34 cellular contexts compared by ENCODE assay signal in the genomic region with DNA sequence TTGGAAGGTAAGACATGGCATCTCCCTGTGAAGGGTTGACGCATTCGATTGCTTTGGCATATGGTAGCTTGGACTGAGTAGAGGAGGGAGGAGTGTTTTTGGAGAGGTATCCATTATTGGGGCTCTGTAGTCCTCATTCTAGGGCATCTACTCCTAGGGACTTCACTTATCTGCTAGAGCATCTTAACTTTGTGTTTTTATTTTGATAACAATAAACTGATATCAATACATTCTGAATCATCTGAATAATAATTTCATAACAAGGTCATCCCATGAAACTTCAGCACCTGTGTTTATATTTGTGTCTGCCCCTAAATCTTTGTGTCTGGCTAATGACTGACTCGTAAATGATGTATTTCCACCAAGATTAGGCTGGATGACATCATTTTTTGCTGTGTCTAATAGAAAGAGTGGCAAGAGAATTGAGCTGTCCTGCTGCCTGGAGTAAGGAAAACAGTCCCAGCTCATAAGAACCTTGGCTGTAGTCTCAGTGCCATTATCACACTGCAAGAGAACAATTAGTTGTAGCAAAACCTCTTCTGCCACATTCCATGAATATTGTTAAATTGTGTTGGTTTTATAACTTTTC.
DNase-seq lines count a peak whose midpoint lies in the region; FAIRE-seq and TF ChIP-seq lines count a peak whose summit lies in the region.
"Had no signal": no experiment of that assay in that cellular context is flagged by ENCODE, and none has a peak within 500 bp of the region (broad histone marks: within the 10 kb centered on the region; RNA-seq: fewer than 3 reads in every experiment).

No MANE protein-coding gene starts in this region.

- no peak overlapping the region for H2BK12ac ChIP-seq in trophoblast cell (ENCODE audit: low read length)

- H3K4me1 ChIP-seq in HEK293 (ENCODE audit: control insufficient read depth, insufficient read depth, low read length) (peaks cover 13% of the 10 kb centered on the region), astrocyte (ENCODE audit: insufficient read depth, low read length) (no peaks in the 10 kb centered on the region), trophoblast cell (ENCODE audit: control insufficient read depth in 1 of 2, insufficient read depth in 2 of 2, low read length in 2 of 2) (peaks cover 2 to 5% of the 10 kb centered on the region in 2 experiments), testis (no peaks in the 10 kb centered on the region)
- H3K4me1 ChIP-seq: gastrocnemius medialis, neural progenitor cell, Peyer's patch, spleen, vagina had no signal

- H3K79me2 ChIP-seq in astrocyte (ENCODE audit: insufficient read depth, low read length) (no peaks in the 10 kb centered on the region), trophoblast cell (ENCODE audit: control insufficient read depth, insufficient read depth, low read length, poor library complexity) (no peaks in the 10 kb centered on the region)
- H3K79me2 ChIP-seq: parathyroid adenoma had no signal

- H4K20me1 ChIP-seq in astrocyte (ENCODE audit: insufficient read depth, low read length), result no peaks in the 10 kb centered on the region

- H3K9me3 Mint-ChIP-seq in astrocyte (ENCODE audit: unreplicated experiment), result no peaks in the 10 kb centered on the region
- H3K9me3 Mint-ChIP-seq: activated naive CD4-positive, alpha-beta T cell treated with anti-CD3 and anti-CD28 coated beads, Interleukin-2, amount 50 U/mL, for 24 hours; activated T-helper 2 cell treated with anti-CD3 and anti-CD28 coated beads, Interferon-gamma antibody, Interleukin-2, Interleukin-4, amounts not matched to agents 10 μg/mL and 5 μg/mL and 100 μg/mL, durations not matched to agents 14 hours and 24 hours and 36 hours; CD8-positive, alpha-beta T cell; H9; stimulated activated naive CD8-positive, alpha-beta T cell treated with anti-CD3 and anti-CD28 coated beads, Interleukin-15, amount 100 ng/mL, for 72 hours had no signal

- peak overlapping the region; percentile 86 for H3K27ac Mint-ChIP-seq in astrocyte (ENCODE audit: unreplicated experiment)
- H3K27ac Mint-ChIP-seq: activated CD8-positive, alpha-beta T cell treated with anti-CD3 and anti-CD28 coated beads, Interleukin-2, amount 10 ng/mL, durations not matched to agents 7 days and 5 days; activated naive CD4-positive, alpha-beta T cell treated with anti-CD3 and anti-CD28 coated beads, Interleukin-2, amount 50 U/mL, for 24 hours; activated T-helper 2 cell treated with anti-CD3 and anti-CD28 coated beads, Interferon-gamma antibody, Interleukin-2, Interleukin-4, amounts not matched to agents 10 μg/mL and 5 μg/mL and 100 μg/mL, durations not matched to agents 14 hours and 24 hours and 36 hours; CD8-positive, alpha-beta T cell; endodermal cell; memory B cell; neural progenitor cell; stimulated activated naive CD8-positive, alpha-beta T cell treated with anti-CD3 and anti-CD28 coated beads, Interleukin-15, amount 100 ng/mL, for 72 hours had no signal

- H3K27me3 Mint-ChIP-seq in astrocyte (ENCODE audit: low read depth, unreplicated experiment), result no peaks in the 10 kb centered on the region
- H3K27me3 Mint-ChIP-seq: activated naive CD4-positive, alpha-beta T cell treated with anti-CD3 and anti-CD28 coated beads, Interleukin-2, amount 50 U/mL, for 24 hours; memory B cell had no signal

- no CpG with 5 or more reads among the region's 3 CpGs for WGBS in trophoblast cell (ENCODE audit: extremely low coverage, insufficient coverage, insufficient read length)
- WGBS in testis, 2 donors, result 77 to 89% methylated on average over 3 of the region's 3 CpGs

- FAIRE-seq in astrocyte (lab: Jason Lieb, UNC), result no peak
- FAIRE-seq: colon, GM12891 had no signal

- POLR2A ChIA-PET in HEK293 (lab: Yijun Ruan, JAX), result interaction anchor here (3.7 kb wide), 1 partner anchor 414 kb away, joined by 17 read pairs; a partner anchor contains a TSS

- peaks cover 30% of the 10 kb centered on the region for H3K4me1 Mint-ChIP-seq in astrocyte (ENCODE audit: low read depth, unreplicated experiment)
- H3K4me1 Mint-ChIP-seq: activated naive CD4-positive, alpha-beta T cell treated with anti-CD3 and anti-CD28 coated beads, Interleukin-2, amount 50 U/mL, for 24 hours; memory B cell; stimulated activated naive CD8-positive, alpha-beta T cell treated with anti-CD3 and anti-CD28 coated beads, Interleukin-15, amount 100 ng/mL, for 72 hours had no signal

- no peak overlapping the region for H4K8ac ChIP-seq in trophoblast cell (ENCODE audit: low read depth, low read length)

- intact Hi-C loops in testis (cut with DNase I; ENCODE audit: low total_unique reads), result no loop called here

- H3K9ac ChIP-seq in astrocyte (ENCODE audit: low read length), result no peak overlapping the region
- no peak overlapping the region for H3K9ac ChIP-seq in trophoblast cell (ENCODE audit: low read length)
- H3K9ac ChIP-seq: neural progenitor cell, parathyroid adenoma had no signal

- H3K79me1 ChIP-seq in trophoblast cell (ENCODE audit: low read length), result peaks cover 5% of the 10 kb centered on the region

- no peak overlapping the region for H2AFZ ChIP-seq in astrocyte (ENCODE audit: low read depth, low read length)
- no peak overlapping the region for H2AFZ ChIP-seq in trophoblast cell (ENCODE audit: insufficient read depth, low read length, poor library complexity)
- H2AFZ ChIP-seq: neural progenitor cell, parathyroid adenoma had no signal

- H3K23ac ChIP-seq in trophoblast cell (ENCODE audit: low read length), result no peak overlapping the region

- no peak overlapping the region for H2AK5ac ChIP-seq in trophoblast cell (ENCODE audit: low read length)

- no peak for TF ChIP-seq POLR2A in testis (IDR thresholded peaks at IDR 0.05)

- CTCF ChIA-PET in HEK293 (lab: Yijun Ruan, JAX), result interaction anchor here (0.8 to 1.5 kb wide), 2 partner anchors 9 to 419 kb away, joined by 3 read pairs; no protein-coding TSS in a partner anchor

- no peak overlapping the region for H3K4me3 Mint-ChIP-seq in astrocyte (ENCODE audit: unreplicated experiment)
- H3K4me3 Mint-ChIP-seq: activated CD8-positive, alpha-beta T cell treated with anti-CD3 and anti-CD28 coated beads, Interleukin-2, amount 10 ng/mL, durations not matched to agents 7 days and 5 days; activated naive CD4-positive, alpha-beta T cell treated with anti-CD3 and anti-CD28 coated beads, Interleukin-2, amount 50 U/mL, for 24 hours; CD8-positive, alpha-beta T cell; endodermal cell; H9; memory B cell; neural progenitor cell; stimulated activated naive CD8-positive, alpha-beta T cell treated with anti-CD3 and anti-CD28 coated beads, Interleukin-15, amount 100 ng/mL, for 72 hours had no signal

- no peak overlapping the region for H4K91ac ChIP-seq in trophoblast cell (ENCODE audit: low read depth, low read length)

- H3K9me3 ChIP-seq in HEK293 (ENCODE audit: control insufficient read depth, insufficient read depth, low read depth, low read length) (no peaks in the 10 kb centered on the region), astrocyte (ENCODE audit: insufficient read depth, low read depth, low read length) (no peaks in the 10 kb centered on the region), trophoblast cell (ENCODE audit: insufficient read depth, low read depth, low read length) (no peaks in the 10 kb centered on the region), testis (no peaks in the 10 kb centered on the region)
- H3K9me3 ChIP-seq: BE2C, gastrocnemius medialis, Peyer's patch, spleen, vagina had no signal

- H3K36me3 Mint-ChIP-seq in astrocyte (ENCODE audit: low read depth, unreplicated experiment), result no peaks in the 10 kb centered on the region
- H3K36me3 Mint-ChIP-seq: activated naive CD4-positive, alpha-beta T cell treated with anti-CD3 and anti-CD28 coated beads, Interleukin-2, amount 50 U/mL, for 24 hours; CD8-positive, alpha-beta T cell; memory B cell had no signal

- H3K27ac ChIP-seq in HEK293 (ENCODE audit: extremely low read depth, low read depth, low read length) (no peak overlapping the region), astrocyte (ENCODE audit: low read depth, low read length) (peak overlapping the region; percentile 23), trophoblast cell (ENCODE audit: low read depth, low read length) (peak overlapping the region; percentile 51), testis (no peak overlapping the region), coronary artery (no peak overlapping the region)
- H3K27ac ChIP-seq: cardiac muscle cell, gastrocnemius medialis, neural progenitor cell, parathyroid adenoma, Peyer's patch, spleen, vagina had no signal

- H3K27me3 ChIP-seq in astrocyte (ENCODE audit: insufficient read depth, low read length), result no peaks in the 10 kb centered on the region
- no peaks in the 10 kb centered on the region for H3K27me3 ChIP-seq in trophoblast cell (ENCODE audit: insufficient read depth, low read length)
- no peaks in the 10 kb centered on the region for H3K27me3 ChIP-seq in testis
- H3K27me3 ChIP-seq: BE2C, cardiac muscle cell, gastrocnemius medialis, neural progenitor cell, Peyer's patch, spleen, vagina had no signal

- H2BK120ac ChIP-seq in trophoblast cell (ENCODE audit: insufficient read depth, low read length, poor library complexity), result no peak overlapping the region

- peak; percentile 66 for DNase-seq in astrocyte (ENCODE audit: low read depth)
- DNase-seq in glomerular visceral epithelial cell (ENCODE audit: extremely low spot score), result peak; percentile 11
- no peak for DNase-seq in trophoblast cell
- DNase-seq in testis, result no peak
- DNase-seq in coronary artery (ENCODE audit: low spot score), result no peak
- DNase-seq in stimulated activated CD4-positive, alpha-beta T cell treated with anti-CD3 and anti-CD28 coated beads, Interleukin-1b, Interleukin-23, amount 100 ng/mL, for 48 hours, result no peak
- DNase-seq: activated CD8-positive, alpha-beta T cell treated with anti-CD3 and anti-CD28 coated beads, Interleukin-2, amount 10 ng/mL, durations not matched to agents 7 days and 5 days; amygdala; BE2C; CD8-positive, alpha-beta T cell; DMS 273 treated with DMSO at 0.1 percent for 48 hours; endodermal cell; gastrocnemius medialis; H9; left colon; NCI-H146; NCI-H2107; NCI-H446; NCI-H774; Peyer's patch; SHP77 treated with DMSO at 0.1 percent for 48 hours; spleen; stimulated activated naive CD8-positive, alpha-beta T cell treated with anti-CD3 and anti-CD28 coated beads, Interleukin-15, amount 100 ng/mL, for 72 hours; SW 1271 had no signal

- peak overlapping the region; percentile 54 for H2BK5ac ChIP-seq in trophoblast cell (ENCODE audit: low read depth, low read length, poor library complexity)

- H3K14ac ChIP-seq in trophoblast cell (ENCODE audit: low read length), result no peak overlapping the region

- TF ChIP-seq CTCF in HEK293 (tag by site-specific recombination; IDR thresholded peaks at IDR 0.05) (no peak), astrocyte (IDR thresholded peaks at IDR 0.05; ENCODE audit: insufficient read depth, low read depth, low read length) (no peak), testis (IDR thresholded peaks at IDR 0.05) (no peak), coronary artery (IDR thresholded peaks at IDR 0.05) (no peak)

- H4K12ac ChIP-seq in trophoblast cell (ENCODE audit: low read depth, low read length), result no peak overlapping the region

- H3K4me2 ChIP-seq in astrocyte (ENCODE audit: low read length) (no peak overlapping the region), trophoblast cell (ENCODE audit: low read length) (no peak overlapping the region)
- H3K4me2 ChIP-seq: neural progenitor cell had no signal

- H3K36me3 ChIP-seq in HEK293 (ENCODE audit: control insufficient read depth in 2 of 2, insufficient read depth in 1 of 2, low read length in 2 of 2) (no peaks in the 10 kb centered on the region), astrocyte (ENCODE audit: insufficient read depth, low read length) (no peaks in the 10 kb centered on the region), trophoblast cell (ENCODE audit: control insufficient read depth in 1 of 2, insufficient read depth in 2 of 2, low read length in 2 of 2) (peaks cover 2 to 3% of the 10 kb centered on the region in 2 experiments), testis (ENCODE audit: low read depth, missing control alignments) (no peaks in the 10 kb centered on the region)
- H3K36me3 ChIP-seq: BE2C, cardiac muscle cell, gastrocnemius medialis, neural progenitor cell, Peyer's patch, spleen, vagina had no signal

- H3K18ac ChIP-seq in trophoblast cell (ENCODE audit: low read length), result no peak overlapping the region

- H3K4me3 ChIP-seq in HEK293 (ENCODE audit: low read depth, low read length) (no peak overlapping the region), astrocyte (ENCODE audit: insufficient read depth, low read depth, low read length) (no peak overlapping the region), trophoblast cell (ENCODE audit: low read depth, low read length) (no peak overlapping the region), testis (no peak overlapping the region), coronary artery (no peak overlapping the region)
- H3K4me3 ChIP-seq: cardiac muscle cell, gastrocnemius medialis, neural progenitor cell, Peyer's patch, spleen, vagina had no signal

- H3K4ac ChIP-seq in trophoblast cell (ENCODE audit: low read depth, low read length), result no peak overlapping the region

Comparison
In these comparisons a context has a peak if more than half of its experiments do, and no peak if none do; other contexts are left out.
1. H3K27ac ChIP-seq: peak in astrocyte (single experiment) and trophoblast cell (single experiment); none in HEK293 (single experiment), testis (0 of 2) and coronary artery (0 of 2).
2. DNase-seq: peak in astrocyte (single experiment) and glomerular visceral epithelial cell (single experiment); none in trophoblast cell (0 of 2), testis (single experiment), coronary artery (single experiment) and stimulated activated CD4-positive, alpha-beta T cell treated with anti-CD3 and anti-CD28 coated beads, Interleukin-1b, Interleukin-23, amount 100 ng/mL, for 48 hours (single experiment).